ENCODE assay signal across 6 cellular contexts in genomic region chr1:13983393-13983792, GRCh38.
"Had no signal": no experiment of that assay in that cellular context is flagged by ENCODE, and none has a peak within 500 bp of the region (broad histone marks: within the 10 kb centered on the region; RNA-seq: fewer than 3 reads in every experiment).

No MANE protein-coding gene starts in this region.

- DNase-seq: IMR-90, KBM-7, KG1 had no signal

- H3K4me3 ChIP-seq: K562 had no signal

- H3K27ac ChIP-seq: HL-60 had no signal

- ATAC-seq: HepG2, K562 had no signal
